Comparison of ENCODE assay signal across 9 cellular contexts in genomic region chr19:12293771-12294307, GRCh38. TPM values are rescaled to one million over a fixed set of nuclear protein-coding genes. Genes with fewer than 3 reads are reported as not detected.
A peak's percentile ranks its signal among the peaks of the same experiment; 100 is the strongest.
DNase-seq lines count a peak whose midpoint lies in the region; ATAC-seq, FAIRE-seq and TF ChIP-seq lines count a peak whose summit lies in the region.
"Had no signal": no experiment of that assay in that cellular context is flagged by ENCODE, and none has a peak within 500 bp of the region (broad histone marks: within the 10 kb centered on the region; RNA-seq: fewer than 3 reads in every experiment).

No MANE protein-coding gene starts in this region.

- H3K27ac Mint-ChIP-seq in CD4-positive, alpha-beta T cell, result peak overlapping the region; percentile 99

- H3K27me3 ChIP-seq in CD4-positive, alpha-beta T cell (ENCODE audit: control insufficient read depth, insufficient read depth, low read length), result no peaks in the 10 kb centered on the region
- H3K27me3 ChIP-seq in HUES48 (ENCODE audit: control insufficient read depth, insufficient read depth, low read length) (no peaks in the 10 kb centered on the region), GM12878 (replicated peaks in 1 of 2; ENCODE audit: control insufficient read depth in 2 of 2, insufficient read depth in 2 of 2, low read length in 1 of 2) (no peaks in the 10 kb centered on the region)

- WGBS in GM12878 (ENCODE audit: insufficient coverage, insufficient replicate concordance, low lambda C conversion rate, missing lambda C conversion rate), result 2% methylated on average over 20 of the region's 20 CpGs

- peak; percentile 7 for ATAC-seq in CD4-positive, alpha-beta T cell (ENCODE audit: poor library complexity)
- ATAC-seq in GM12878, result peak; percentile 84

- TF ChIP-seq CTCF in CD4-positive, alpha-beta T cell (IDR thresholded peaks at IDR 0.05), result no peak
- TF ChIP-seq CTCF in GM12878 (IDR thresholded peaks at IDR 0.05 in 2 of 3, conservative IDR thresholded peaks at IDR 0.05 in 1 of 3; ENCODE audit: control insufficient read depth in 2 of 3, extremely low read depth in 1 of 3, insufficient read depth in 1 of 3, low read depth in 3 of 3, low read length in 3 of 3), result no peak
- no peak for TF ChIP-seq CTCF in retinal pigment epithelial cell (conservative IDR thresholded peaks at IDR 0.05; ENCODE audit: low read depth, low read length)

- in situ Hi-C loops in GM12878 (cut with MboI), result no loop called here

- H2AFZ ChIP-seq in GM12878 (ENCODE audit: control insufficient read depth, low read depth, low read length), result peak overlapping the region; percentile 46

- BruUV-seq in GM12878 (replicated peaks; lab: Mats Ljungman, UMichigan), result no TSS peak

- peak in 9 of 10 experiments; percentile 29 to 62 (median 41) for DNase-seq in CD4-positive, alpha-beta T cell
- peak; percentile 71 for DNase-seq in GM19239 (ENCODE audit: insufficient read length, low spot score)
- DNase-seq in T-helper 1 cell, result peak; percentile 38 to 64 (median 52)
- peak; percentile 51 for DNase-seq in GM12878 (ENCODE audit: low read depth, low spot score)
- DNase-seq in iPS DF 19.7 (ENCODE audit: low read depth, low spot score), result peak; percentile 5
- DNase-seq in retinal pigment epithelial cell (ENCODE audit: low read depth), result peak; percentile 30
- DNase-seq in NCI-H774 (lab: John Stamatoyannopoulos, UW), result no peak

- H3K4me3 Mint-ChIP-seq in CD4-positive, alpha-beta T cell, result peak overlapping the region; percentile 98

- H3K27me3 Mint-ChIP-seq in CD4-positive, alpha-beta T cell, result no peaks in the 10 kb centered on the region

- RAD21 ChIA-PET in GM12878 (lab: Charles Lee; ENCODE audit: unreplicated experiment), result interaction anchor here (0.7 to 1.9 kb wide), 4 partner anchors 37 to 146 kb away, joined by 3 to 9 read pairs (median 4); partner anchors contain the start of genes ZNF136 and ZNF563

- H3K36me3 Mint-ChIP-seq in CD4-positive, alpha-beta T cell (ENCODE audit: low read depth), result peaks cover 41% of the 10 kb centered on the region

- SMC1A ChIA-PET in GM12878 (lab: Charles Lee; ENCODE audit: uncharacterized antibody, unreplicated experiment), result interaction anchor here (0.5 kb wide), 1 partner anchor 141 kb away, joined by 3 read pairs; no protein-coding TSS in a partner anchor

- peak overlapping the region; percentile 91 for H3K9ac ChIP-seq in HUES48 (ENCODE audit: low read depth, low read length)
- peak overlapping the region; percentile 89 for H3K9ac ChIP-seq in GM12878 (ENCODE audit: control insufficient read depth, insufficient read depth, low read length)

- peaks cover 5% of the 10 kb centered on the region for H3K4me1 ChIP-seq in HUES48 (ENCODE audit: control insufficient read depth, insufficient read depth, low read length)
- peaks cover 7% of the 10 kb centered on the region; the same call in 1 of the 2 replicates for H3K4me1 ChIP-seq in GM12878 (ENCODE audit: control insufficient read depth, insufficient read depth, low read length)

- intact Hi-C loops in CD4-positive, alpha-beta T cell (cut with DNase I, micrococcal nuclease), result loop anchor here (1.0 to 10.0 kb wide), 5 partner anchors 39 to 148 kb away; partner anchors contain the start of genes ZNF443 (in 2 of the 2) and ZNF563 (in 1 of the 2)
- intact Hi-C loops in GM12878 (cut with micrococcal nuclease; ENCODE audit: unreplicated experiment), result loop anchor here (1.0 to 10.0 kb wide), 2 partner anchors 37 to 129 kb away; partner anchors contain the start of gene ZNF136

- TF ChIP-seq EP300 in GM12878 (IDR thresholded peaks at IDR 0.05; ENCODE audit: borderline replicate concordance in 1 of 2, control insufficient read depth in 1 of 2, low read depth in 2 of 2, low read length in 2 of 2), result no peak

- peak overlapping the region; percentile 75 for H3K4me2 ChIP-seq in GM12878 (ENCODE audit: control insufficient read depth, insufficient read depth)

- no peaks in the 10 kb centered on the region for H3K9me3 Mint-ChIP-seq in CD4-positive, alpha-beta T cell

- no peak for TF ChIP-seq RAD21 in GM12878 (IDR thresholded peaks at IDR 0.05; ENCODE audit: insufficient read depth, low read depth, low read length)

- H3K36me3 ChIP-seq in HUES48 (ENCODE audit: control insufficient read depth, insufficient read depth, low read length) (no peaks in the 10 kb centered on the region), GM12878 (ENCODE audit: control insufficient read depth in 2 of 2, insufficient read depth in 2 of 2, low read length in 1 of 2) (0 out of 4 replicates have a peak, but pooled peaks cover 0 to 3% of the 10 kb centered on the region in 2 experiments)

- H3K79me2 ChIP-seq in GM12878 (ENCODE audit: control insufficient read depth, insufficient read depth, low read length), result peaks cover 22% of the 10 kb centered on the region

- H3K4me3 ChIP-seq in HUES48 (ENCODE audit: low read depth, low read length) (peak overlapping the region; percentile 95), GM12878 (peak overlapping the region; percentile 82), retinal pigment epithelial cell (ENCODE audit: low read length) (peak overlapping the region; percentile 99)

- no peaks in the 10 kb centered on the region for H4K20me1 ChIP-seq in GM12878 (ENCODE audit: control insufficient read depth, insufficient read depth)

- peak overlapping the region; percentile 78 for H3K27ac ChIP-seq in CD4-positive, alpha-beta T cell (ENCODE audit: low read depth, low read length)
- H3K27ac ChIP-seq in HUES48 (ENCODE audit: low read depth, low read length), result peak overlapping the region; percentile 91
- peak overlapping the region; percentile 88 for H3K27ac ChIP-seq in GM12878 (ENCODE audit: control insufficient read depth, insufficient read depth)

- H3K9me3 ChIP-seq in CD4-positive, alpha-beta T cell (ENCODE audit: control insufficient read depth, low read length), result no peaks in the 10 kb centered on the region
- H3K9me3 ChIP-seq in HUES48 (ENCODE audit: control insufficient read depth, insufficient read depth, low read length) (0 out of 2 replicates have a peak, but pooled peaks cover under 1% of the 10 kb centered on the region), GM12878 (replicated peaks; ENCODE audit: control insufficient read depth, insufficient read depth, low read length) (peaks cover 1% of the 10 kb centered on the region; the same call in 1 of the 3 replicates)

- peak; percentile 70 for TF ChIP-seq POLR2A in GM12878 (IDR thresholded peaks at IDR 0.05; ENCODE audit: low read depth, low read length)

- CTCF ChIA-PET in CD4-positive, alpha-beta T cell (lab: Charles Lee), result interaction anchor here (0.8 kb wide), 1 partner anchor 11 kb away, joined by 4 read pairs; no protein-coding TSS in a partner anchor
- CTCF ChIA-PET in GM12878 (lab: Yijun Ruan, JAX), result interaction anchor here (0.6 to 2.3 kb wide), 4 partner anchors 40 to 369 kb away, joined by 3 to 6 read pairs (median 4); partner anchors contain the start of genes ZNF443, ZNF563 and ZNF700

- POLR2A ChIA-PET in CD4-positive, alpha-beta T cell (lab: Charles Lee), result interaction anchor here (0.6 to 4.9 kb wide), 5 partner anchors 20 to 184 kb away, joined by 3 to 64 read pairs (median 3); partner anchors contain the start of genes ZNF136 and ZNF563
- POLR2A ChIA-PET in GM12878 (lab: Charles Lee), result interaction anchor here (1.7 kb wide), 1 partner anchor 40 kb away, joined by 8 read pairs; the partner anchor contains the start of gene ZNF563

- peak; percentile 93 for FAIRE-seq in GM19239 (lab: Jason Lieb, UNC)
- no peak for FAIRE-seq in GM12878 (lab: Jason Lieb, UNC)
- FAIRE-seq: colon had no signal

- H3K4me1 Mint-ChIP-seq in CD4-positive, alpha-beta T cell (ENCODE audit: low read depth), result peaks cover 47% of the 10 kb centered on the region

TF ChIP-seq in GM12878, 131 proteins besides CTCF, POLR2A, EP300 and RAD21 (continues in another document):
- no peak for TF ChIP-seq TBL1XR1 (IDR thresholded peaks at IDR 0.05; ENCODE audit: low read depth, low read length)
- TF ChIP-seq ZSCAN29 (IDR thresholded peaks at IDR 0.05), result no peak
- TF ChIP-seq DPF2 (IDR thresholded peaks at IDR 0.05), result no peak
- TF ChIP-seq NR2F1 (conservative IDR thresholded peaks at IDR 0.05), result peak; percentile 19; the same call in 1 of the 2 replicates
- no peak for TF ChIP-seq ESRRA (IDR thresholded peaks at IDR 0.05; ENCODE audit: low read length)

RNA-seq across cellular contexts. Expression of gene ZNF44, which starts 0.8 kb away (rescaled TPM):
- 10 to 100 TPM; 30.4 to 31.4 TPM for total RNA-seq in CD4-positive, alpha-beta T cell
- total RNA-seq in GM12878 (2013; cell fraction: nucleolus; rRNA removed), result 33.3 and 35.4 TPM in 2 replicates
- total RNA-seq in GM12878 (2014; rRNA removed) (3.8 and 4.3 TPM in 2 replicates), GM12878 (2014; rRNA removed; fragmentation: Illumina TruSeq; extraction: Trizol) (7.2 and 7.4 TPM in 2 replicates), GM12878 (2021) (4.4 and 5.5 TPM in 2 replicates)
- polyA plus RNA-seq in GM12878 (2011; ENCODE audit: low read depth), result 2.8 TPM
- polyA plus RNA-seq in GM12878 (2011; rRNA removed) (11.3 and 16.4 TPM in 2 replicates), GM12878 (2014; fragmentation: Illumina TruSeq; extraction: Trizol) (6.0 and 7.9 TPM in 2 replicates), GM12878 (2014; fragmentation: Nextera tagmentation; extraction: Ambion mirVana) (1 to 10 TPM; 4.0 to 4.5 TPM), GM12878 (2014; rRNA removed) (2.7 and 3.7 TPM in 2 replicates), GM12878 (2016; fragmentation: Nextera tagmentation; extraction: Ambion mirVana) (1 to 10 TPM; 5.3 to 7.3 TPM)
- polyA plus RNA-seq in GM12878 (2011; cell fraction: cytosol; rRNA removed), result 6.3 and 6.8 TPM in 2 replicates
- polyA plus RNA-seq in GM12878 (2011; cell fraction: nucleus; rRNA removed), result 10.5 and 12.7 TPM in 2 replicates
- 4.4 and 5.1 TPM in 2 replicates for polyA plus RNA-seq in GM12878 (2012)
- polyA minus RNA-seq in GM12878 (2011; rRNA and poly(A)+ RNA removed), result 8.7 and 11.3 TPM in 2 replicates
- polyA minus RNA-seq in GM12878 (2011; cell fraction: cytosol; rRNA and poly(A)+ RNA removed), result 3.9 and 5.6 TPM in 2 replicates
- 6.2 and 11.2 TPM in 2 replicates for polyA minus RNA-seq in GM12878 (2011; cell fraction: nucleus; rRNA and poly(A)+ RNA removed)

RNA-seq across cellular contexts. Expression of gene ZNF563, which starts 39.6 kb away (rescaled TPM):
- 1 to 10 TPM; 4.5 to 5.1 TPM for total RNA-seq in CD4-positive, alpha-beta T cell
- 28.0 and 29.6 TPM in 2 replicates for total RNA-seq in GM12878 (2013; cell fraction: nucleolus; rRNA removed)
- 1.8 and 2.7 TPM in 2 replicates for total RNA-seq in GM12878 (2014; rRNA removed)
- 4.4 TPM in 2 replicates for total RNA-seq in GM12878 (2014; rRNA removed; fragmentation: Illumina TruSeq; extraction: Trizol)
- 2.8 and 3.7 TPM in 2 replicates for total RNA-seq in GM12878 (2021)
- 2.0 TPM for polyA plus RNA-seq in GM12878 (2011; ENCODE audit: low read depth)
- 6.4 and 11.4 TPM in 2 replicates for polyA plus RNA-seq in GM12878 (2011; rRNA removed)
- 3.0 and 3.7 TPM in 2 replicates for polyA plus RNA-seq in GM12878 (2011; cell fraction: cytosol; rRNA removed)
- polyA plus RNA-seq in GM12878 (2011; cell fraction: nucleus; rRNA removed), result 3.8 and 4.6 TPM in 2 replicates
- polyA plus RNA-seq in GM12878 (2012), result 2.0 and 4.1 TPM in 2 replicates
- polyA plus RNA-seq in GM12878 (2014; fragmentation: Illumina TruSeq; extraction: Trizol), result 2.8 and 3.8 TPM in 2 replicates
- 1 to 10 TPM; 1.7 to 2.5 TPM for polyA plus RNA-seq in GM12878 (2014; fragmentation: Nextera tagmentation; extraction: Ambion mirVana)
- polyA plus RNA-seq in GM12878 (2014; rRNA removed), result 2.7 and 2.8 TPM in 2 replicates
- polyA plus RNA-seq in GM12878 (2016; fragmentation: Nextera tagmentation; extraction: Ambion mirVana), result 1 to 10 TPM; 4.8 to 5.5 TPM
- polyA minus RNA-seq in GM12878 (2011; rRNA and poly(A)+ RNA removed), result 4.5 and 5.2 TPM in 2 replicates
- 1.8 and 4.9 TPM in 2 replicates for polyA minus RNA-seq in GM12878 (2011; cell fraction: cytosol; rRNA and poly(A)+ RNA removed)
- polyA minus RNA-seq in GM12878 (2011; cell fraction: nucleus; rRNA and poly(A)+ RNA removed), result 2.9 and 4.1 TPM in 2 replicates
